In genomic region chr10:6108631-6109443, GRCh38 we compare ENCODE assay signal across 1 cellular context.
TF ChIP-seq lines count a peak whose summit lies in the region.

No MANE protein-coding gene starts in this region.

TF ChIP-seq in HepG2, 621 proteins besides CTCF, POLR2A, EP300 and RAD21 (continued from another document):
- 0 out of 2 replicates have a peak, but pooled peaks have one; percentile 17 for TF ChIP-seq ZNF362 (CRISPR knock-in tag; IDR thresholded peaks at IDR 0.05; ENCODE audit: borderline replicate concordance)
- no peak for TF ChIP-seq ZFP82 (CRISPR knock-in tag; IDR thresholded peaks at IDR 0.05; ENCODE audit: borderline replicate concordance)
- no peak for TF ChIP-seq SRSF1 (optimal IDR thresholded peaks at IDR 0.05; ENCODE audit: low read depth, low read length)
- TF ChIP-seq ZNF280D (CRISPR knock-in tag; IDR thresholded peaks at IDR 0.05), result no peak
- TF ChIP-seq MATR3 (CRISPR knock-in tag; IDR thresholded peaks at IDR 0.05), result no peak
- no peak for TF ChIP-seq FOSL1 (CRISPR knock-in tag; IDR thresholded peaks at IDR 0.05; ENCODE audit: borderline replicate concordance)
- peak; percentile 49 for TF ChIP-seq SMC3 (IDR thresholded peaks at IDR 0.05; ENCODE audit: low read length)
- TF ChIP-seq ZNF704 (CRISPR knock-in tag; IDR thresholded peaks at IDR 0.05; ENCODE audit: borderline replicate concordance), result no peak
- peak; percentile 74 for TF ChIP-seq STAG1 (CRISPR knock-in tag; IDR thresholded peaks at IDR 0.05)
